8 cellular contexts compared by ENCODE assay signal in the genomic region with DNA sequence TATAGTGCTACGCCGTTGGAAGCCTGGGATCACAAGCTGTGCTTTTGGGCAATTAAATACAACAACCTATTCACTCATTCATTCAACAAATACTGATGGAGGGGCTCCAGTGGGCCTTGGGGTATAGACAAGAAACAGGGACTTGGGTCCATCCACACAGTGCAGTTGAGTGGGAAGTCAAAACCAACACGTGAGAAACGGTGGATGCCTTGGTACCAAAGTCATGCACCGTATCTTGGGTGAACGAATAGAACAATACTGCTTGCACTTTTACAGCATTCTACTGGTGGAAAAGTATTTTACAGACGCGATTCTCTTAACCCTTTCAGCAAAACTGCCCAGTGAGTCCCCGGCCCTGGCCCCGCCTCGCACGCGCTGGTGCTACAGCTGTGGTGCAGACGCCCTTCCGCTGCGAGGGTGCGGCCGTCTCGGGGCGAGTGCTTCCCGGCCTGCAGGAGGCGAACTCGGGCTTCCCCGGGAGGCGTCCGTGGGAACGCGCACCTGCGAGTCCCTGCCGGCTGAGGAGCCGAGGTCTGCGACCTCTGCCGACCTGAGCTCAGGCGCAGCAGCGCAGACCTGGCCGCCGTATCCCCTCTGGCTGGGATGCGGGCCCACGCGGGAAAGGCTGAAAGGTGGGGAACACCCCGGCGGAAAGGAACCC. TPM values are rescaled to one million over a fixed set of nuclear protein-coding genes. Genes with fewer than 3 reads are reported as not detected.
A peak's percentile ranks its signal among the peaks of the same experiment; 100 is the strongest.
DNase-seq lines count a peak whose midpoint lies in the region; ATAC-seq and TF ChIP-seq lines count a peak whose summit lies in the region.

No MANE protein-coding gene starts in this region.

- H3K36me3 ChIP-seq in CD8-positive, alpha-beta T cell (ENCODE audit: insufficient read depth, low read length), result no peaks in the 10 kb centered on the region
- H3K36me3 ChIP-seq in osteoblast (ENCODE audit: insufficient read depth, low read length), result no peaks in the 10 kb centered on the region
- H3K36me3 ChIP-seq in thyroid gland, result no peaks in the 10 kb centered on the region

- peak overlapping the region; percentile 90 for H3K4me2 ChIP-seq in osteoblast (ENCODE audit: insufficient read depth, low read length)

- peak; percentile 50 for ATAC-seq in CD8-positive, alpha-beta T cell
- ATAC-seq in GM19438 (IDR thresholded peaks at IDR 0.05; ENCODE audit: low read depth, unreplicated experiment) (peak; percentile 75), HG03521 (IDR thresholded peaks at IDR 0.05; ENCODE audit: unreplicated experiment) (peak; percentile 51)

- H3K4me3 ChIP-seq in CD8-positive, alpha-beta T cell (ENCODE audit: low read depth, low read length), result peak overlapping the region; percentile 76
- H3K4me3 ChIP-seq in osteoblast (ENCODE audit: insufficient read depth, low read length) (peak overlapping the region; percentile 87), thyroid gland (replicated peaks in 1 of 3) (peak overlapping the region in 2 of 3 donors; percentile 71 to 77)

- CTCF ChIA-PET in CD8-positive, alpha-beta T cell (lab: Charles Lee), result no interaction called here

- no peak for TF ChIP-seq POLR2A in thyroid gland (IDR thresholded peaks at IDR 0.05)

- no peak overlapping the region for H3K27ac Mint-ChIP-seq in CD8-positive, alpha-beta T cell

- H3K36me3 Mint-ChIP-seq in CD8-positive, alpha-beta T cell, result no peaks in the 10 kb centered on the region

- peaks cover 10% of the 10 kb centered on the region for H3K4me1 ChIP-seq in CD8-positive, alpha-beta T cell (ENCODE audit: insufficient read depth, low read length)
- H3K4me1 ChIP-seq in osteoblast (ENCODE audit: insufficient read depth, low read length), result peaks cover 8% of the 10 kb centered on the region
- peaks cover 0 to 7% of the 10 kb centered on the region in 2 donors for H3K4me1 ChIP-seq in thyroid gland

- POLR2A ChIA-PET in CD8-positive, alpha-beta T cell (lab: Charles Lee), result no interaction called here

- no peaks in the 10 kb centered on the region for H3K9me3 Mint-ChIP-seq in CD8-positive, alpha-beta T cell

- DNase-seq in CD8-positive, alpha-beta T cell, result peak; percentile 25 to 75 (median 59)
- peak; percentile 73 for DNase-seq in RPMI8226
- DNase-seq in activated effector memory CD4-positive, alpha-beta T cell treated with anti-CD3 and anti-CD28 coated beads, Interleukin-2, amount 50 U/mL, for 16 hours, result peak; percentile 87
- peak; percentile 32 for DNase-seq in globus pallidus (ENCODE audit: low spot score)
- DNase-seq in osteoblast (ENCODE audit: insufficient read length, low spot score, missing footprints), result peak; percentile 93
- peak; percentile 74 to 75 for DNase-seq in thyroid gland

- peak overlapping the region; percentile 66 for H3K4me3 Mint-ChIP-seq in CD8-positive, alpha-beta T cell

- H3K4me1 Mint-ChIP-seq in CD8-positive, alpha-beta T cell (ENCODE audit: low read depth), result peaks cover 18% of the 10 kb centered on the region

- peak overlapping the region; percentile 56 for H3K27ac ChIP-seq in CD8-positive, alpha-beta T cell (ENCODE audit: low read depth, low read length)
- H3K27ac ChIP-seq in osteoblast (ENCODE audit: low read depth, low read length), result peak overlapping the region; percentile 59
- H3K27ac ChIP-seq in thyroid gland, result peak overlapping the region; percentile 60 to 73 (median 64)

- H2AFZ ChIP-seq in osteoblast (ENCODE audit: low read length), result peak overlapping the region; percentile 92

- H3K27me3 Mint-ChIP-seq in CD8-positive, alpha-beta T cell (ENCODE audit: low read depth), result peaks cover 47% of the 10 kb centered on the region

- peak; percentile 28 for TF ChIP-seq CTCF in CD8-positive, alpha-beta T cell (IDR thresholded peaks at IDR 0.05)
- TF ChIP-seq CTCF in osteoblast (IDR thresholded peaks at IDR 0.05; ENCODE audit: extremely low read depth, low read depth, low read length) (peak; percentile 57), thyroid gland (IDR thresholded peaks at IDR 0.05) (peak in 5 of 6 experiments; percentile 27 to 78 (median 64))

- intact Hi-C loops in CD8-positive, alpha-beta T cell (cut with DNase I, micrococcal nuclease), result loop anchor here (1.0 to 10.0 kb wide), 17 partner anchors 112 to 1974 kb away; partner anchors contain the start of genes MIPEP (in 2 of the 2), SPATA13 (in 2 of the 2), MICU2 (in 1 of the 2) and NUP58 (in 1 of the 2)
- intact Hi-C loops in thyroid gland (cut with DNase I), result loop anchor here (10.0 kb wide), 1 partner anchor 46 kb away; no protein-coding TSS in a partner anchor

- 28% methylated on average over 8 of the region's 42 CpGs for WGBS in thyroid gland, 2 donors

- H3K27me3 ChIP-seq in CD8-positive, alpha-beta T cell (ENCODE audit: insufficient read depth, low read length), result peaks cover 8% of the 10 kb centered on the region
- H3K27me3 ChIP-seq in osteoblast (ENCODE audit: insufficient read depth, low read length) (peaks cover 4% of the 10 kb centered on the region), thyroid gland (no peaks in the 10 kb centered on the region)

- H4K20me1 ChIP-seq in osteoblast (ENCODE audit: insufficient read depth, low read length), result no peaks in the 10 kb centered on the region

- H3K79me2 ChIP-seq in osteoblast (ENCODE audit: insufficient read depth, low read length), result peaks cover 33% of the 10 kb centered on the region

- no peaks in the 10 kb centered on the region for H3K9me3 ChIP-seq in CD8-positive, alpha-beta T cell (ENCODE audit: low read length)
- H3K9me3 ChIP-seq in osteoblast (ENCODE audit: low read depth, low read length) (no peaks in the 10 kb centered on the region), thyroid gland (no peaks in the 10 kb centered on the region)

RNA-seq across cellular contexts. Expression of gene TNFRSF19, which starts 8.3 kb away (rescaled TPM):
- total RNA-seq in CD8-positive, alpha-beta T cell, result not detected
- total RNA-seq in osteoblast, result 73.8 and 77.5 TPM in 2 replicates
- 1 to 10 TPM; 4.9 to 9.2 (median 7.7) TPM for total RNA-seq in thyroid gland

Comparison
In these comparisons a context has a peak if more than half of its experiments do, and no peak if none do; other contexts are left out.
1. Peak in every context shown above with its lines: DNase-seq, ATAC-seq, H3K4me3 ChIP-seq and H3K27ac ChIP-seq.
2. DNase-seq: peak in every context shown above with its lines; median percentile 93 in osteoblast; 87 in activated effector memory CD4-positive, alpha-beta T cell treated with anti-CD3 and anti-CD28 coated beads, Interleukin-2, amount 50 U/mL, for 16 hours; 74 in thyroid gland; 73 in RPMI8226; 59 in CD8-positive, alpha-beta T cell; 32 in globus pallidus.
3. RNA of gene TNFRSF19, which starts 8.3 kb away (total RNA-seq): 73.8 to 77.5 TPM in osteoblast and 4.9 to 9.2 TPM in thyroid gland; not detected in CD8-positive, alpha-beta T cell; every median in the first group is over 4 times any median in the second.